ENCODE assay signal across 33 cellular contexts in the genomic region with DNA sequence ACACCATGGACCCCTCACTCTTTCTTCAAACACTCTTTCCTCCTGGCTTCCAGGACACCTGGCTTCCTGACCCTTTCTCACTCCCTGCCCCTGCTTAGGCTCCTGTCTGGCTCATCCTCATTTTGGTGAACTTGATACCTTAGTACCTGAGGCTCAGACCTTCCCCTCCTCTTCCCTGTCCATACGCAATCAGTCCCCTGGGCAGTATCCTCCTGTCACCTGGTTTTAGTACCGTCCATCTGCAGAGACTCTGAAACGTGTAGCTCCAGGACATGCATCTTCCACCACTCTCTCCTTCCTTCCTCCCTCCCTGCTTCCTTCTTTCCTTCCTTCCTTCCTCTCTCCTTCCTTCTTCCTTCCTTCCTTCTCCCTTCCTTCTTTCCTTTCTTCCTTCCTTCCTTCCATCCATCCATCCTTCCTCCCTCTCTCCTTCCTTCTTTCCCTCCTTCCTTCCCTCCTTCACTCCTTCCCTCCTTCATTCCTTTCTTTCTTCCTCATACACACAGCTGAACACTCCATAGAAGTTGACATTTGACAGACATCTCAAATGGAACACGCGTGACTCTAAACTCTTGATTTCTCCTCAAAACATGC.
"Had no signal": no experiment of that assay in that cellular context is flagged by ENCODE, and none has a peak within 500 bp of the region (broad histone marks: within the 10 kb centered on the region; RNA-seq: fewer than 3 reads in every experiment).

No MANE protein-coding gene starts in this region.

- H3K9me3 ChIP-seq: esophagus squamous epithelium, gastroesophageal sphincter, heart right ventricle had no signal

- ATAC-seq: activated CD4-positive, CD25-positive, alpha-beta regulatory T cell treated with anti-CD3 and anti-CD28 coated beads, Interleukin-2, amount 50 U/mL, for 24 hours; activated CD8-positive, alpha-beta memory T cell treated with anti-CD3 and anti-CD28 coated beads, Interleukin-2, amount 10 ng/mL, durations not matched to agents 7 days and 5 days; activated CD8-positive, alpha-beta T cell treated with anti-CD3 and anti-CD28 coated beads, Interleukin-2, amount 10 ng/mL, durations not matched to agents 7 days and 5 days; effector memory CD8-positive, alpha-beta T cell; gastroesophageal sphincter; T-helper 17 cell had no signal

- H3K4me3 ChIP-seq: esophagus squamous epithelium, gastroesophageal sphincter, heart right ventricle had no signal

- H3K4me1 ChIP-seq: esophagus squamous epithelium, gastroesophageal sphincter, heart right ventricle had no signal

- FAIRE-seq: astrocyte, bronchial epithelial cell, colon, endometrium, endothelial cell of umbilical vein had no signal

- H3K36me3 ChIP-seq: brain microvascular endothelial cell, esophagus squamous epithelium, gastroesophageal sphincter, heart right ventricle, WERI-Rb-1 had no signal

- H3K27ac ChIP-seq: brain microvascular endothelial cell, epithelial cell of prostate, esophagus squamous epithelium, gastroesophageal sphincter, heart right ventricle, WERI-Rb-1 had no signal

- DNase-seq: activated B cell treated with CpG ODN at 0.5 μM for 24 hours; activated CD4-positive, alpha-beta memory T cell treated with anti-CD3 and anti-CD28 coated beads for 36 hours; activated CD4-positive, alpha-beta T cell treated with anti-CD3 and anti-CD28 coated beads, Interleukin-2, amount 10 ng/mL, durations not matched to agents 24 days and 14 days; activated CD8-positive, alpha-beta memory T cell treated with anti-CD3 and anti-CD28 coated beads, Interleukin-2, amount 10 ng/mL, durations not matched to agents 7 days and 5 days; activated CD8-positive, alpha-beta memory T cell treated with anti-CD3 and anti-CD28 coated beads, Interleukin-2, amount 50 U/mL, for 4 hours; activated CD8-positive, alpha-beta T cell treated with anti-CD3 and anti-CD28 coated beads, Interleukin-2, amount 10 ng/mL, durations not matched to agents 7 days and 5 days; activated naive CD4-positive, alpha-beta T cell treated with anti-CD3 and anti-CD28 coated beads for 36 hours; activated naive CD8-positive, alpha-beta T cell treated with anti-CD3 and anti-CD28 coated beads for 36 hours; activated T-cell treated with anti-CD3 and anti-CD28 coated beads, Interleukin-2, amount 50 U/mL, for 1 hour; activated T-cell treated with anti-CD3 and anti-CD28 coated beads, Interleukin-2, amount 50 U/mL, for 48 hours; amniotic stem cell; anterior cingulate cortex; brain microvascular endothelial cell; caudate nucleus; cortex of kidney; dermis blood vessel endothelial cell; effector CD4-positive, alpha-beta T cell; effector memory CD8-positive, alpha-beta T cell; esophagus squamous epithelium; foreskin melanocyte; heart right ventricle; T-helper 1 cell; T-helper 17 cell; T1000; WERI-Rb-1 had no signal

- H3K27me3 ChIP-seq: brain microvascular endothelial cell had no signal
